20 cellular contexts compared by ENCODE assay signal in the genomic region with DNA sequence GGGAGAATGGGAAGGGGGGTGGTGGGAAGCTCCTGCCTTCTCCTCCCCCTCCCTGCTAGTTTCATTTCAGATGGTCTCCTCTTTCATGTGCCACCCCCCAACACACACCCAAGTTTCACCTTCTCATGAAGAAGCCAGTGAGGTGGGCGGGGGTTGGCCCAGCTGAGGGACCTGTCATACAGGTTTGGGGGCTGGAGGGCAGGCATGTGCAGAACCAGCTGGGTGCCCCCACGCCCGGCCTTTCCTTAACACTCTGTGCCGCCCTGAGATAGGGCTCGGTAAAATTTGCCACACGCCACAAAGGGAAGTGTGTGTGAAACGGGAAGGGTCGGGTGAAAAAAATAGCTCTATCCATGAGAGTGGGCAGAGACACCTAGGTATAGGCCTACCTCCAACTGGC. TPM values are rescaled to one million over a fixed set of nuclear protein-coding genes. Genes with fewer than 3 reads are reported as not detected.
A peak's percentile ranks its signal among the peaks of the same experiment; 100 is the strongest.
DNase-seq lines count a peak whose midpoint lies in the region; ATAC-seq, FAIRE-seq and TF ChIP-seq lines count a peak whose summit lies in the region.
"Had no signal": no experiment of that assay in that cellular context is flagged by ENCODE, and none has a peak within 500 bp of the region (broad histone marks: within the 10 kb centered on the region; RNA-seq: fewer than 3 reads in every experiment).

No MANE protein-coding gene starts in this region.

- H3K79me2 ChIP-seq in K562 (ENCODE audit: control insufficient read depth, insufficient read depth, low read length) = no peaks in the 10 kb centered on the region

- peak overlapping the region; percentile 27 for H3K27ac Mint-ChIP-seq in activated CD8-positive, alpha-beta memory T cell treated with anti-CD3 and anti-CD28 coated beads, Interleukin-2, amount 10 ng/mL, durations not matched to agents 7 days and 5 days
- H3K27ac Mint-ChIP-seq: B cell had no signal

- peak overlapping the region in 1 of 2 experiments; percentile 2; a peak in 1 of 4 replicates for H3K9ac ChIP-seq in K562 (ENCODE audit: insufficient read depth in 1 of 2, low read depth in 2 of 2, low read length in 2 of 2)

- H3K4me1 ChIP-seq in K562 (replicated peaks in 1 of 2; ENCODE audit: control insufficient read depth in 2 of 2, insufficient read depth in 2 of 2, low read length in 2 of 2) (peaks cover 0 to 3% of the 10 kb centered on the region in 2 experiments; a peak in 1 of 5 replicates), suprapubic skin (peaks cover 6% of the 10 kb centered on the region)

- no peaks in the 10 kb centered on the region for H3K9me3 Mint-ChIP-seq in activated CD8-positive, alpha-beta memory T cell treated with anti-CD3 and anti-CD28 coated beads, Interleukin-2, amount 10 ng/mL, durations not matched to agents 7 days and 5 days (ENCODE audit: low read depth)
- H3K9me3 Mint-ChIP-seq: GM23338 had no signal

- H3K4me2 ChIP-seq in K562 (ENCODE audit: insufficient read depth, low read length) = no peak overlapping the region
- H3K4me2 ChIP-seq: GM23338 had no signal

- TF ChIP-seq EP300 in Ishikawa (IDR thresholded peaks at IDR 0.05; ENCODE audit: borderline replicate concordance) = no peak
- no peak for TF ChIP-seq EP300 in K562 (IDR thresholded peaks at IDR 0.05; ENCODE audit: low read length)
- no peak for TF ChIP-seq EP300 in suprapubic skin (IDR thresholded peaks at IDR 0.05)

- no peaks in the 10 kb centered on the region for H3K9me3 ChIP-seq in K562 (replicated peaks; ENCODE audit: control insufficient read depth, insufficient read depth, low read depth, low read length)
- no peaks in the 10 kb centered on the region for H3K9me3 ChIP-seq in suprapubic skin

- no peaks in the 10 kb centered on the region for H3K4me1 Mint-ChIP-seq in activated CD8-positive, alpha-beta memory T cell treated with anti-CD3 and anti-CD28 coated beads, Interleukin-2, amount 10 ng/mL, durations not matched to agents 7 days and 5 days
- H3K4me1 Mint-ChIP-seq: B cell had no signal

- H3K4me3 ChIP-seq in K562 (no peak overlapping the region), suprapubic skin (no peak overlapping the region)
- H3K4me3 ChIP-seq: GM23338 had no signal

- TF ChIP-seq POLR2A in K562 (conservative IDR thresholded peaks at IDR 0.05) (no peak), suprapubic skin (IDR thresholded peaks at IDR 0.05) (no peak)

- H3K27me3 ChIP-seq in K562 (ENCODE audit: control insufficient read depth in 2 of 2, insufficient read depth in 2 of 2, low read length in 2 of 2) (no peaks in the 10 kb centered on the region), suprapubic skin (no peaks in the 10 kb centered on the region)

- 70% methylated on average over 6 of the region's 8 CpGs for WGBS in K562 (ENCODE audit: insufficient coverage, low coverage, missing lambda C conversion rate)
- 67% methylated on average over 8 of the region's 8 CpGs for WGBS in suprapubic skin

- no peak overlapping the region for H3K4me3 Mint-ChIP-seq in activated CD8-positive, alpha-beta memory T cell treated with anti-CD3 and anti-CD28 coated beads, Interleukin-2, amount 10 ng/mL, durations not matched to agents 7 days and 5 days
- H3K4me3 Mint-ChIP-seq: B cell, GM23338 had no signal

- peaks cover 5% of the 10 kb centered on the region for H3K9me1 ChIP-seq in K562 (ENCODE audit: control insufficient read depth, insufficient read depth, low read length)

- intact Hi-C loops in K562 (cut with micrococcal nuclease) = no loop called here

- TF ChIP-seq CTCF in K562 (IDR thresholded peaks at IDR 0.05 in 2 of 3, conservative IDR thresholded peaks at IDR 0.05 in 1 of 3; ENCODE audit: insufficient read depth in 2 of 3, low read depth in 1 of 3, low read length in 3 of 3) (no peak), suprapubic skin (IDR thresholded peaks at IDR 0.05) (no peak)

- FAIRE-seq in K562 (lab: Jason Lieb, UNC) = no peak
- FAIRE-seq: A204.1, D721Med, G401.6, GM12891 had no signal

- BruUV-seq in K562 (replicated peaks; lab: Mats Ljungman, UMichigan) = no TSS peak

- TF ChIP-seq RAD21 in Ishikawa (IDR thresholded peaks at IDR 0.05; ENCODE audit: low read depth) = no peak
- TF ChIP-seq RAD21 in K562 (CRISPR knock-in tag; conservative IDR thresholded peaks at IDR 0.05 in 1 of 2, IDR thresholded peaks at IDR 0.05 in 1 of 2) = no peak

- CTCF ChIA-PET in activated CD8-positive, alpha-beta memory T cell treated with anti-CD3 and anti-CD28 coated beads, Interleukin-2, amount 10 ng/mL, durations not matched to agents 7 days and 5 days (lab: Charles Lee) = interaction anchor here (1.4 to 3.8 kb wide), 4 partner anchors 8 to 134 kb away, joined by 4 to 22 read pairs (median 8); no protein-coding TSS in a partner anchor
- CTCF ChIA-PET in K562 (lab: Yijun Ruan, JAX; ENCODE audit: low intra/inter-chr PET ratio) = no interaction called here

- no peaks in the 10 kb centered on the region for H4K20me1 ChIP-seq in K562 (replicated peaks; ENCODE audit: control insufficient read depth, insufficient read depth, low read length)

- no peak for DNase-seq in activated CD8-positive, alpha-beta memory T cell treated with anti-CD3 and anti-CD28 coated beads, Interleukin-2, amount 10 ng/mL, durations not matched to agents 7 days and 5 days
- DNase-seq in activated CD8-positive, alpha-beta memory T cell treated with anti-CD3 and anti-CD28 coated beads for 24 hours = no peak
- no peak for DNase-seq in K562 (ENCODE audit: extremely low read depth in 1 of 4, low spot score in 3 of 4)
- DNase-seq in suprapubic skin (ENCODE audit: low spot score in 2 of 2) = no peak
- no peak for DNase-seq in Kasumi-1 (lab: John Stamatoyannopoulos, UW)
- DNase-seq: C1 segment of cervical spinal cord; CD4-positive, alpha-beta memory T cell; COR-L47; DMS153; DMS79 treated with DMSO at 0.1 percent for 48 hours; EL; H7 had no signal

- in situ Hi-C loops in K562 (cut with MboI) = no loop called here

- H3K27me3 Mint-ChIP-seq in activated CD8-positive, alpha-beta memory T cell treated with anti-CD3 and anti-CD28 coated beads, Interleukin-2, amount 10 ng/mL, durations not matched to agents 7 days and 5 days = no peaks in the 10 kb centered on the region
- H3K27me3 Mint-ChIP-seq: B cell; CD4-positive, alpha-beta memory T cell had no signal

- H3K27ac ChIP-seq in K562 (ENCODE audit: extremely low read depth, low read depth, low read length) = no peak overlapping the region
- H3K27ac ChIP-seq in suprapubic skin = peak overlapping the region; percentile 47

- H3K36me3 ChIP-seq in K562 (ENCODE audit: control insufficient read depth, insufficient read depth, low read length) (peaks cover 66% of the 10 kb centered on the region), suprapubic skin (peaks cover 91% of the 10 kb centered on the region)

- no peak overlapping the region for H2AFZ ChIP-seq in K562 (ENCODE audit: low read depth, low read length)
- H2AFZ ChIP-seq: GM23338 had no signal

- ATAC-seq in activated CD8-positive, alpha-beta memory T cell treated with anti-CD3 and anti-CD28 coated beads, Interleukin-2, amount 10 ng/mL, durations not matched to agents 7 days and 5 days = no peak
- ATAC-seq in K562 (no peak), GM21423 (IDR thresholded peaks at IDR 0.05; ENCODE audit: unreplicated experiment) (no peak)
- ATAC-seq: GM23338 had no signal

- POLR2A ChIA-PET in K562 (lab: Yijun Ruan, JAX) = interaction anchor here (0.8 to 1.8 kb wide), 2 partner anchors 9 to 17 kb away, joined by 4 to 5 read pairs; no protein-coding TSS in a partner anchor

- peaks cover 5% of the 10 kb centered on the region for H3K36me3 Mint-ChIP-seq in activated CD8-positive, alpha-beta memory T cell treated with anti-CD3 and anti-CD28 coated beads, Interleukin-2, amount 10 ng/mL, durations not matched to agents 7 days and 5 days

TF ChIP-seq in Ishikawa, 13 proteins besides CTCF, POLR2A, EP300 and RAD21 (continues in another document):
- TF ChIP-seq TAF1 (IDR thresholded peaks at IDR 0.05; ENCODE audit: low read depth) = no peak
- no peak for TF ChIP-seq YY1 (IDR thresholded peaks at IDR 0.05; ENCODE audit: low read depth)
- no peak for TF ChIP-seq CEBPB (IDR thresholded peaks at IDR 0.05)
- peak; percentile 31; the same call in 1 of the 2 replicates for TF ChIP-seq EGR1 (IDR thresholded peaks at IDR 0.05)
- no peak for TF ChIP-seq CREB1 (IDR thresholded peaks at IDR 0.05; ENCODE audit: low read depth)
- 0 out of 2 replicates have a peak, but pooled peaks have one; percentile 24 for TF ChIP-seq TEAD4 (IDR thresholded peaks at IDR 0.05)
- no peak for TF ChIP-seq ZBTB7A (IDR thresholded peaks at IDR 0.05; ENCODE audit: low read depth)

TF ChIP-seq in K562, 482 proteins besides CTCF, POLR2A, EP300 and RAD21 (continues in another document):
- peak; percentile 3; the same call in 1 of the 2 replicates for TF ChIP-seq POLR2G (IDR thresholded peaks at IDR 0.05; ENCODE audit: low read depth, low read length)

RNA-seq across cellular contexts. Expression of a gene that starts 57.4 kb away (rescaled TPM):
- total RNA-seq in activated CD8-positive, alpha-beta memory T cell treated with anti-CD3 and anti-CD28 coated beads, Interleukin-2, amount 10 ng/mL, durations not matched to agents 7 days and 5 days = 1 to 10 TPM; 1.6 to 2.2 TPM
- 7.2 and 10.4 TPM in 2 replicates for total RNA-seq in K562 (2011; cell fraction: chromatin; rRNA removed; ENCODE audit: low replicate concordance)
- 6.4 and 7.5 TPM in 2 replicates for total RNA-seq in K562 (2011; cell fraction: nucleolus; rRNA removed)
- 6.7 and 6.8 TPM in 2 replicates for total RNA-seq in K562 (2011; cell fraction: nucleoplasm; rRNA removed)
- total RNA-seq in K562 (2014; rRNA removed) (0.24 and 2.2 TPM in 2 replicates), K562 (2014; rRNA removed; fragmentation: Illumina TruSeq; extraction: Trizol) (0.35 and 0.62 TPM in 2 replicates), K562 (2015; rRNA removed; fragmentation: Illumina TruSeq; extraction: Trizol) (0.38 and 0.72 TPM in 2 replicates), K562 (2021) (0.58 and 0.60 TPM in 2 replicates), suprapubic skin (1 to 10 TPM; 1.3 to 3.7 (median 3.0) TPM)
- polyA plus RNA-seq in K562 (2011; rRNA removed) (0.14 and 0.39 TPM in 2 replicates), K562 (2014; fragmentation: Illumina TruSeq; extraction: Trizol) (0.22 and 0.43 TPM in 2 replicates), K562 (2014; fragmentation: Nextera tagmentation; extraction: Ambion mirVana) (not detected), K562 (2014; rRNA removed) (0.15 and 0.23 TPM in 2 replicates)
- 0.27 and 0.52 TPM in 2 replicates for polyA plus RNA-seq in K562 (2011; cell fraction: cytosol; rRNA removed)
- polyA plus RNA-seq in K562 (2011; cell fraction: nucleus; rRNA removed) = 0.58 and 1.5 TPM in 2 replicates
- polyA plus RNA-seq in K562 (2012) = 0.35 and 0.65 TPM in 2 replicates
- 3.4 and 4.3 TPM in 2 replicates for polyA minus RNA-seq in K562 (2011; rRNA and poly(A)+ RNA removed)
- polyA minus RNA-seq in K562 (2011; cell fraction: cytosol; rRNA and poly(A)+ RNA removed) = 1.1 TPM in 1 of 2 replicates, not detected in the other
- polyA minus RNA-seq in K562 (2011; cell fraction: nucleus; rRNA and poly(A)+ RNA removed) = 7.7 and 7.9 TPM in 2 replicates
